In genomic region chr22:46748206-46748947, GRCh38 we compare ENCODE assay signal across 16 cellular contexts. TPM values are rescaled to one million over a fixed set of nuclear protein-coding genes. Genes with fewer than 3 reads are reported as not detected.
DNase-seq lines count a peak whose midpoint lies in the region.
"Had no signal": no experiment of that assay in that cellular context is flagged by ENCODE, and none has a peak within 500 bp of the region (broad histone marks: within the 10 kb centered on the region; RNA-seq: fewer than 3 reads in every experiment).

No MANE protein-coding gene starts in this region.

- H3K36me3 Mint-ChIP-seq in activated CD4-positive, alpha-beta T cell treated with anti-CD3 and anti-CD28 coated beads, Interleukin-2, amount 10 ng/mL, durations not matched to agents 7 days and 5 days (ENCODE audit: low read depth) = no peaks in the 10 kb centered on the region
- H3K36me3 Mint-ChIP-seq in activated CD4-positive, alpha-beta T cell treated with anti-CD3 and anti-CD28 coated beads, Interleukin-2, amount 10 ng/mL, durations not matched to agents 24 days and 14 days (ENCODE audit: low read depth) = no peaks in the 10 kb centered on the region
- H3K36me3 Mint-ChIP-seq in IgD-negative memory B cell = no peaks in the 10 kb centered on the region
- no peaks in the 10 kb centered on the region for H3K36me3 Mint-ChIP-seq in immature natural killer cell

- H3K27me3 Mint-ChIP-seq in activated CD4-positive, alpha-beta T cell treated with anti-CD3 and anti-CD28 coated beads, Interleukin-2, amount 10 ng/mL, durations not matched to agents 7 days and 5 days = no peaks in the 10 kb centered on the region
- no peaks in the 10 kb centered on the region for H3K27me3 Mint-ChIP-seq in activated CD4-positive, alpha-beta T cell treated with anti-CD3 and anti-CD28 coated beads, Interleukin-2, amount 10 ng/mL, durations not matched to agents 24 days and 14 days
- H3K27me3 Mint-ChIP-seq in IgD-negative memory B cell = peaks cover 14% of the 10 kb centered on the region
- peaks cover 0 to 9% (median 2%) of the 10 kb centered on the region in 3 donors for H3K27me3 Mint-ChIP-seq in immature natural killer cell (ENCODE audit: low read depth in 3 of 3)

- no peak overlapping the region for H3K4me3 ChIP-seq in skin epidermis
- H3K4me3 ChIP-seq: A549, K562 had no signal

- peak overlapping the region in 14 of 21 experiments; percentile 0 to 91 (median 60) for H3K27ac ChIP-seq in skin epidermis

- no peak for DNase-seq in activated CD4-positive, alpha-beta T cell treated with anti-CD3 and anti-CD28 coated beads, Interleukin-2, amount 10 ng/mL, durations not matched to agents 7 days and 5 days
- DNase-seq in activated CD4-positive, alpha-beta T cell treated with anti-CD3 and anti-CD28 coated beads, Interleukin-2, amount 10 ng/mL, durations not matched to agents 24 days and 14 days = no peak
- DNase-seq in immature natural killer cell (no peak), Ammon's horn (ENCODE audit: low spot score) (no peak), NCI-H1930 (lab: John Stamatoyannopoulos, UW) (no peak)
- DNase-seq in stimulated activated naive CD4-positive, alpha-beta T cell treated with Interleukin-2 at 50 U/mL for 16 hours (lab: John Stamatoyannopoulos, UW) = no peak
- DNase-seq: endodermal cell, foreskin melanocyte, NCI-H1105, NCI-H446 treated with DMSO at 0.1 percent for 48 hours, SW 1271 had no signal

- H3K4me1 Mint-ChIP-seq in activated CD4-positive, alpha-beta T cell treated with anti-CD3 and anti-CD28 coated beads, Interleukin-2, amount 10 ng/mL, durations not matched to agents 7 days and 5 days = peaks cover 23% of the 10 kb centered on the region
- peaks cover 19% of the 10 kb centered on the region for H3K4me1 Mint-ChIP-seq in activated CD4-positive, alpha-beta T cell treated with anti-CD3 and anti-CD28 coated beads, Interleukin-2, amount 10 ng/mL, durations not matched to agents 24 days and 14 days
- H3K4me1 Mint-ChIP-seq in IgD-negative memory B cell = peaks cover 9 to 10% (median 10%) of the 10 kb centered on the region in 3 donors
- H3K4me1 Mint-ChIP-seq in immature natural killer cell = peaks cover 23 to 28% of the 10 kb centered on the region in 2 donors
- H3K4me1 Mint-ChIP-seq: endodermal cell had no signal

- H3K4me3 Mint-ChIP-seq in activated CD4-positive, alpha-beta T cell treated with anti-CD3 and anti-CD28 coated beads, Interleukin-2, amount 10 ng/mL, durations not matched to agents 7 days and 5 days = peak overlapping the region; percentile 60
- H3K4me3 Mint-ChIP-seq in activated CD4-positive, alpha-beta T cell treated with anti-CD3 and anti-CD28 coated beads, Interleukin-2, amount 10 ng/mL, durations not matched to agents 24 days and 14 days = no peak overlapping the region
- H3K4me3 Mint-ChIP-seq in IgD-negative memory B cell (no peak overlapping the region), immature natural killer cell (peak overlapping the region in 4 of 5 donors; percentile 77 to 91 (median 84))
- H3K4me3 Mint-ChIP-seq: endodermal cell had no signal

- peak overlapping the region; percentile 96 for H3K27ac Mint-ChIP-seq in activated CD4-positive, alpha-beta T cell treated with anti-CD3 and anti-CD28 coated beads, Interleukin-2, amount 10 ng/mL, durations not matched to agents 7 days and 5 days
- no peak overlapping the region for H3K27ac Mint-ChIP-seq in activated CD4-positive, alpha-beta T cell treated with anti-CD3 and anti-CD28 coated beads, Interleukin-2, amount 10 ng/mL, durations not matched to agents 24 days and 14 days
- H3K27ac Mint-ChIP-seq in IgD-negative memory B cell (peak overlapping the region; percentile 34 to 94 (median 74)), immature natural killer cell (peak overlapping the region; percentile 91 to 97 (median 93))
- H3K27ac Mint-ChIP-seq: endodermal cell had no signal

- H3K9me3 Mint-ChIP-seq in activated CD4-positive, alpha-beta T cell treated with anti-CD3 and anti-CD28 coated beads, Interleukin-2, amount 10 ng/mL, durations not matched to agents 7 days and 5 days = no peaks in the 10 kb centered on the region
- no peaks in the 10 kb centered on the region for H3K9me3 Mint-ChIP-seq in activated CD4-positive, alpha-beta T cell treated with anti-CD3 and anti-CD28 coated beads, Interleukin-2, amount 10 ng/mL, durations not matched to agents 24 days and 14 days
- H3K9me3 Mint-ChIP-seq in IgD-negative memory B cell = no peaks in the 10 kb centered on the region
- H3K9me3 Mint-ChIP-seq in immature natural killer cell = no peaks in the 10 kb centered on the region
- H3K9me3 Mint-ChIP-seq: activated T-helper 2 cell treated with anti-CD3 and anti-CD28 coated beads, Interferon-gamma antibody, Interleukin-2, Interleukin-4, amounts not matched to agents 10 μg/mL and 5 μg/mL and 100 μg/mL, durations not matched to agents 14 hours and 24 hours and 36 hours; endodermal cell had no signal

- POLR2A ChIA-PET in activated CD4-positive, alpha-beta T cell treated with anti-CD3 and anti-CD28 coated beads, Interleukin-2, amount 10 ng/mL, durations not matched to agents 7 days and 5 days (lab: Charles Lee) = no interaction called here

- intact Hi-C loops in activated CD4-positive, alpha-beta T cell treated with anti-CD3 and anti-CD28 coated beads, Interleukin-2, amount 10 ng/mL, durations not matched to agents 24 days and 14 days (cut with micrococcal nuclease) = no loop called here

- CTCF ChIA-PET in activated CD4-positive, alpha-beta T cell treated with anti-CD3 and anti-CD28 coated beads, Interleukin-2, amount 10 ng/mL, durations not matched to agents 7 days and 5 days (lab: Charles Lee) = interaction anchor here (0.8 to 3.5 kb wide), 4 partner anchors 10 to 16 kb away, joined by 3 to 15 read pairs (median 5); partner anchors contain the start of gene TBC1D22A

RNA-seq across cellular contexts. Expression of gene CERK, which starts 10.3 kb away (rescaled TPM):
- total RNA-seq in activated CD4-positive, alpha-beta T cell treated with anti-CD3 and anti-CD28 coated beads, Interleukin-2, amount 10 ng/mL, durations not matched to agents 7 days and 5 days = 10 to 100 TPM; 41.8 to 47.1 TPM
- total RNA-seq in activated CD4-positive, alpha-beta T cell treated with anti-CD3 and anti-CD28 coated beads, Interleukin-2, amount 10 ng/mL, durations not matched to agents 24 days and 14 days = 62.8 and 63.2 TPM in 2 replicates
- 11.7 TPM for polyA plus RNA-seq in IgD-negative memory B cell
- polyA plus RNA-seq in immature natural killer cell = 10 to 100 TPM; 31.1 to 59.4 (median 38.9) TPM

RNA-seq across cellular contexts. Expression of gene TBC1D22A, which starts 14.1 kb away (rescaled TPM):
- total RNA-seq in activated CD4-positive, alpha-beta T cell treated with anti-CD3 and anti-CD28 coated beads, Interleukin-2, amount 10 ng/mL, durations not matched to agents 7 days and 5 days = 10 to 100 TPM; 34.1 to 39.2 TPM
- 39.2 and 41.0 TPM in 2 replicates for total RNA-seq in activated CD4-positive, alpha-beta T cell treated with anti-CD3 and anti-CD28 coated beads, Interleukin-2, amount 10 ng/mL, durations not matched to agents 24 days and 14 days
- polyA plus RNA-seq in IgD-negative memory B cell (64.3 TPM), immature natural killer cell (10 to 100 TPM; 20.6 to 28.0 (median 24.0) TPM)

Comparison
In these comparisons a context has a peak if more than half of its experiments do, and no peak if none do; other contexts are left out.
1. H3K4me3 Mint-ChIP-seq: peak in activated CD4-positive, alpha-beta T cell treated with anti-CD3 and anti-CD28 coated beads, Interleukin-2, amount 10 ng/mL, durations not matched to agents 7 days and 5 days (single experiment) and immature natural killer cell (4 of 5); none in activated CD4-positive, alpha-beta T cell treated with anti-CD3 and anti-CD28 coated beads, Interleukin-2, amount 10 ng/mL, durations not matched to agents 24 days and 14 days (single experiment) and IgD-negative memory B cell (0 of 4).